Comparison of ENCODE assay signal across 20 cellular contexts in the genomic region with DNA sequence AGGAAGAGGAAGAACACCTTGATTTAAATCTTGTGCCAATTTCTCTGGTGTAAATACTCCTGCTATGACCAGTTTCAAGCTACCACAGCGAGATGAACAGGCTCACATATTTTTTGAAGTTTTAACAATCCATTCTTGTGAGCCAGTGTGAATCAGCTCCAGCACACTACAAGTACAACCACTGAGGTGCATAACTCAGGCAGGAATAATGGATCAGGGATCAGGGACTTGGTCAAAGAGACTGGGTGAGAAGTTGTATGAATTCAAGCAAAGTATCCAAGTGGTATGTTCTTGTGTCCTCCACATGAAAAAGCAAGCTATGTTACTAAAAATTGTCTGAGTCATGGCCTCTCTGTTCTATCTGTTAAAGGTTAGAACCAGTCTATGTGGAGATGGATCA.
"Had no signal": no experiment of that assay in that cellular context is flagged by ENCODE, and none has a peak within 500 bp of the region (broad histone marks: within the 10 kb centered on the region; RNA-seq: fewer than 3 reads in every experiment).

No MANE protein-coding gene starts in this region.

- H3K27me3 ChIP-seq: cardiac muscle cell, tibial artery had no signal

- H3K4me3 ChIP-seq: cardiac muscle cell, tibial artery had no signal

- DNase-seq: activated B cell treated with CpG ODN at 0.5 μM for 24 hours; activated CD4-positive, alpha-beta T cell treated with anti-CD3 and anti-CD28 coated beads for 36 hours; activated CD4-positive, alpha-beta T cell treated with anti-CD3 and anti-CD28 coated beads, Interleukin-2, amount 50 U/mL, for 4 hours; activated CD8-positive, alpha-beta memory T cell treated with anti-CD3 and anti-CD28 coated beads for 24 hours; activated CD8-positive, alpha-beta memory T cell treated with anti-CD3 and anti-CD28 coated beads, Interleukin-2, amount 50 U/mL, for 4 hours; activated naive CD4-positive, alpha-beta T cell treated with Interleukin-2 at 50 U/mL for 16 hours; activated naive CD8-positive, alpha-beta T cell treated with anti-CD3 and anti-CD28 coated beads for 36 hours; activated T-cell treated with anti-CD3 and anti-CD28 coated beads, Interleukin-2, amount 50 U/mL, for 4 hours; amniotic stem cell; erythroblast; foreskin melanocyte; left ventricle myocardium superior; retina; stimulated activated CD4-positive, alpha-beta T cell treated with anti-CD3 and anti-CD28 coated beads, Interleukin-4, amount 100 ng/mL, for 24 hours; stimulated activated naive CD8-positive, alpha-beta T cell treated with anti-CD3 and anti-CD28 coated beads, Interleukin-15, amount 100 ng/mL, for 72 hours; T1000; tibial artery had no signal

- H3K36me3 ChIP-seq: cardiac muscle cell, tibial artery had no signal

- H3K4me1 ChIP-seq: tibial artery had no signal

- H3K27ac ChIP-seq: cardiac muscle cell, tibial artery had no signal

- ATAC-seq: activated CD4-positive, alpha-beta T cell treated with anti-CD3 and anti-CD28 coated beads for 36 hours; activated T-cell treated with anti-CD3 and anti-CD28 coated beads, Interleukin-2, amount 50 U/mL, for 4 hours; left ventricle myocardium superior; natural killer cell treated with Interleukin-12 subunit alpha and Interleukin-12 subunit beta and Interleukin-15 and Interleukin-18, amount 100 ng/mL, for 72 hours; stimulated activated naive CD8-positive, alpha-beta T cell treated with anti-CD3 and anti-CD28 coated beads, Interleukin-15, amount 100 ng/mL, for 72 hours had no signal

- FAIRE-seq: urothelium cell line had no signal
